Comparison of ENCODE assay signal across 8 cellular contexts in the genomic region with DNA sequence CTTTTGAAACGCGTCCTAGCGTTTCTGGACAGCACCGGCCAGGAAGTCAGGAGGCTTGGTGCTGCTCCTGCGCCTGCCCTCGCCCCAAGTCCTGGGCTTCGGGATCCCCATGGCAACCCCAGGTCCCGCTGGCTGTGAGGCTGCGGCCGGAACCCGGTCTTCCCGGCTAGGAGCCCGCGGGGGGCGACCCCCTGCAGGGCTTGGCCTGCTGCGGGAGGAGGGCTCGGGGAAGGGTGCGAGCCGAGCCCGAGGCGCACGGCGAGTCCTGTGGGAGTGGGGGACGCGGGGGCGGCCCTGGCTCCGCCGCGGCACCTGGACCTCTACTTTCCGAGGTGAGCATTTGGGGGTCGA. TPM values are rescaled to one million over a fixed set of nuclear protein-coding genes. Genes with fewer than 3 reads are reported as not detected.
DNase-seq lines count a peak whose midpoint lies in the region; ATAC-seq and TF ChIP-seq lines count a peak whose summit lies in the region.

No MANE protein-coding gene starts in this region.

- peak overlapping the region; percentile 94 for H3K4me3 ChIP-seq in HAP-1
- H3K4me3 ChIP-seq in breast epithelium: peak overlapping the region; percentile 87 to 96 (median 92)
- H3K4me3 ChIP-seq in tibial artery: peak overlapping the region; percentile 87 to 99

- DNase-seq in NCI-H345 (lab: John Stamatoyannopoulos, UW) (peak; percentile 46), NCI-H345 treated with DMSO at 0.1 percent for 48 hours (lab: John Stamatoyannopoulos, UW; ENCODE audit: unreplicated experiment) (no peak), HAP-1 (ENCODE audit: low spot score in 2 of 2) (peak in 1 of 2 experiments; percentile 42), M059J (ENCODE audit: low read depth) (peak; percentile 54), breast epithelium (ENCODE audit: low spot score in 2 of 2) (no peak), left lobe of liver (ENCODE audit: low spot score) (no peak), tibial artery (no peak), NCI-H1694 treated with DMSO at 0.1 percent for 48 hours (lab: John Stamatoyannopoulos, UW) (no peak)

- no peaks in the 10 kb centered on the region for H3K9me3 ChIP-seq in HAP-1
- no peaks in the 10 kb centered on the region for H3K9me3 ChIP-seq in breast epithelium
- no peaks in the 10 kb centered on the region for H3K9me3 ChIP-seq in tibial artery

- TF ChIP-seq POLR2A in breast epithelium (IDR thresholded peaks at IDR 0.05): no peak

- in situ Hi-C loops in HAP-1 (cut with MboI; ENCODE audit: low sequenced_read_pairs): no loop called here

- TF ChIP-seq CTCF in breast epithelium (IDR thresholded peaks at IDR 0.05) (no peak), tibial artery (IDR thresholded peaks at IDR 0.05) (no peak)

- H3K27ac ChIP-seq in breast epithelium: peak overlapping the region; percentile 81 to 90
- H3K27ac ChIP-seq in tibial artery: peak overlapping the region; percentile 74 to 89

- peak; percentile 2 for ATAC-seq in left lobe of liver

- H3K27me3 ChIP-seq in HAP-1 (ENCODE audit: low read depth) (no peaks in the 10 kb centered on the region), breast epithelium (no peaks in the 10 kb centered on the region), tibial artery (no peaks in the 10 kb centered on the region)

- H3K36me3 ChIP-seq in HAP-1 (replicated peaks) (peaks cover 38% of the 10 kb centered on the region), breast epithelium (no peaks in the 10 kb centered on the region), tibial artery (peaks cover 2 to 49% (median 11%) of the 10 kb centered on the region in 3 donors)

- intact Hi-C loops in breast epithelium (cut with DNase I; ENCODE audit: low total_unique reads): loop anchor here (5.0 kb wide), 2 partner anchors 184 to 199 kb away; partner anchors contain the start of gene FAAP20
- intact Hi-C loops in tibial artery (cut with DNase I; ENCODE audit: low total_unique reads): loop anchor here (5.0 kb wide), 2 partner anchors 136 to 166 kb away; partner anchors contain the start of genes PANK4 and TNFRSF14

- H3K4me1 ChIP-seq in HAP-1 (peaks cover 5% of the 10 kb centered on the region), breast epithelium (peaks cover 4 to 16% of the 10 kb centered on the region in 2 donors), tibial artery (peaks cover 4 to 45% (median 34%) of the 10 kb centered on the region in 4 donors)

RNA-seq across cellular contexts. Expression of gene MORN1, which starts 0.3 kb away (rescaled TPM):
- 6.7 and 11.0 TPM in 2 replicates for total RNA-seq in M059J (2014; rRNA removed; shearing (Covaris generic))
- total RNA-seq in breast epithelium (10 to 100 TPM in 2 of 3 donors, 1 to 10 TPM in 1; 4.0 to 18.1 (median 17.7) TPM), left lobe of liver (6.7 TPM)

RNA-seq across cellular contexts. Expression of gene RER1, which starts 0.6 kb away (rescaled TPM):
- total RNA-seq in M059J (2014; rRNA removed; shearing (Covaris generic)): 135 and 233 TPM in 2 replicates
- total RNA-seq in breast epithelium: 10 to 100 TPM; 58.3 to 75.1 (median 70.4) TPM
- 163 TPM for total RNA-seq in left lobe of liver

RNA-seq across cellular contexts. Expression of gene PEX10, which starts 21.4 kb away (rescaled TPM):
- total RNA-seq in M059J (2014; rRNA removed; shearing (Covaris generic)): 18.8 and 31.2 TPM in 2 replicates
- total RNA-seq in breast epithelium: 10 to 100 TPM; 23.3 to 37.4 (median 24.1) TPM
- total RNA-seq in left lobe of liver: 10.3 TPM

Comparison
In these comparisons a context has a peak if more than half of its experiments do, and no peak if none do; other contexts are left out.
1. DNase-seq: peak in NCI-H345 (single experiment) and M059J (single experiment); none in NCI-H345 treated with DMSO at 0.1 percent for 48 hours (single experiment), breast epithelium (0 of 2), left lobe of liver (single experiment), tibial artery (0 of 2) and NCI-H1694 treated with DMSO at 0.1 percent for 48 hours (single experiment).
2. Peak in every context shown above with its lines, with median percentiles within 50 percentile points of each other: H3K4me3 ChIP-seq.